8 cellular contexts compared by ENCODE assay signal in the genomic region with DNA sequence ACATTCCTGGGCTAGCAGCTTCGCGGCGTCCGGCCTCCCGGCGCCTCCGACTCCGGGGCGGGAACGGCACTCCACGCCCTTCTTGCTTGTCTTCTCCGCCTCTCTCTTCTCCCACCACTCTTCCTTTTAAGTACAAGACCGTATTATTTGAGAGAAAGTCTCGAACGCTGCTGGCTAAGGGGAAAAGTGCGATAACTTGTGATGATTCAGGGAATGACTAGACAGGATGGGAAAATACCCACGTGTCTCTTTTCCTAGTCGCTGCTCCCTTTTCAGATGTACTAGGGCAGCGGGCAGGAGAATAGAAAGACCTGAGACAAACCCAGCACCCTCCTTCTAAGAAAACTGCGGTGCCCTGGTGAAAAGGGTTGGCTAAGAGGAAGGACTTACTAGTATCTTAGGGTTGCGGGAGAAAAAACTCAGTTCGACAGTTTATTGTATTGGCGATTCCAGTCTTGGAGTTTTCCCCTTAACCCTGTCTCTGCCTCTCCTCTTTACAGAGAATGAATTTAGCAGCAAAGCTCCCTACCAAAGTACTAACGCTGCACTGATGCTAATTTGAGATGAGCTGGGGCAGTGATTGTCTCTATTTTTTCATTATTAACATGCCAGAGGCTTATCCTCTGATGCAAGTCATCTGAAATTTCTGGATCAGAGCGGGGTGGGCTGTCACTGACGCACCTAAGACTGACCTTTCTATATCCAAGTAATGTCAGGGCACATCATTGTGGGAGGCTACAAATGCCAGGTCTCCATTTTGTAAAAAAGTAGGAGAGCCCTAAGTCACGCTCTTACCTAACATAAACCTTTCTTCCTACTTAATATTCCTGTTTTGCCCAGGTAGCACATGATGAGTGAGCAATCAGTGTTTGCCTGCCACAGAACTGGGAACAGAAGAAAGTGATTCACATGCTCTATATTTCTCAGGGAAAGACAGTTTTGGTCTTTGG. TPM values are rescaled to one million over a fixed set of nuclear protein-coding genes. Genes with fewer than 3 reads are reported as not detected.
DNase-seq lines count a peak whose midpoint lies in the region; ATAC-seq and TF ChIP-seq lines count a peak whose summit lies in the region.

No MANE protein-coding gene starts in this region.

- peaks cover 36% of the 10 kb centered on the region for H3K36me3 Mint-ChIP-seq in GM23338 (ENCODE audit: low read depth)

- peaks cover 46% of the 10 kb centered on the region for H3K79me2 ChIP-seq in GM23338 (replicated peaks; ENCODE audit: insufficient read depth)

- no peaks in the 10 kb centered on the region for H3K9me2 ChIP-seq in GM23338 (ENCODE audit: insufficient read depth)

- H3K36me3 ChIP-seq in GM23338 (ENCODE audit: insufficient read depth) (no peaks in the 10 kb centered on the region; the same call in 1 of the 2 replicates), RWPE2 (ENCODE audit: low read depth) (peaks cover 7% of the 10 kb centered on the region; the same call in 1 of the 2 replicates)

- POLR2A ChIA-PET in AG04449 (lab: Yijun Ruan, JAX) = interaction anchor here (1.0 to 1.8 kb wide), 3 partner anchors 144 to 496 kb away, joined by 4 to 5 read pairs (median 4); no protein-coding TSS in a partner anchor

- H3K4me3 Mint-ChIP-seq in GM23338 = peak overlapping the region; percentile 88

- H3K4me1 Mint-ChIP-seq in GM23338 = peaks cover 23% of the 10 kb centered on the region

- ATAC-seq in GM23338 (peak; percentile 1), RWPE2 (ENCODE audit: low read depth) (peak; percentile 37), GM18909 (IDR thresholded peaks at IDR 0.05; ENCODE audit: poor library complexity, unreplicated experiment) (no peak)

- H3K27me3 Mint-ChIP-seq in GM23338 (ENCODE audit: insufficient read depth, low read depth, poor library complexity) = peaks cover 4% of the 10 kb centered on the region

- peak overlapping the region; percentile 87 for H3K4me2 ChIP-seq in GM23338

- H3K27ac ChIP-seq in GM23338 (ENCODE audit: low read depth) (peak overlapping the region; percentile 99), RWPE2 (ENCODE audit: poor library complexity, severe bottlenecking) (peak overlapping the region; percentile 97), epithelial cell of prostate (peak overlapping the region; percentile 99)

- H2AFZ ChIP-seq in GM23338 = peak overlapping the region; percentile 4; the same call in 1 of the 2 replicates

- H3K4me3 ChIP-seq in AG04449 (ENCODE audit: low read depth, low read length) (peak overlapping the region; percentile 87), GM23338 (peak overlapping the region; percentile 80), RWPE2 (ENCODE audit: severe bottlenecking) (peak overlapping the region; percentile 94)

- CTCF ChIA-PET in AG04449 (lab: Yijun Ruan, JAX) = interaction anchor here (1.1 to 1.5 kb wide), 4 partner anchors 9 to 271 kb away, joined by 3 to 4 read pairs (median 4); no protein-coding TSS in a partner anchor

- H3K27me3 ChIP-seq in GM23338 (ENCODE audit: insufficient read depth) (no peaks in the 10 kb centered on the region), RWPE2 (ENCODE audit: insufficient read depth, poor library complexity, severe bottlenecking) (no peaks in the 10 kb centered on the region)

- no peaks in the 10 kb centered on the region for H3K9me3 ChIP-seq in RWPE2 (ENCODE audit: severe bottlenecking)

- peak overlapping the region; percentile 97 for H3K27ac Mint-ChIP-seq in GM23338

- DNase-seq in AG04449 (ENCODE audit: low read depth, low spot score) (peak; percentile 88), GM23338 (ENCODE audit: low spot score) (no peak), RWPE2 (ENCODE audit: low spot score) (no peak), epithelial cell of prostate (ENCODE audit: low read depth, low spot score) (no peak), myocyte (ENCODE audit: low read depth) (peak; percentile 67), iPS-NIHi11 (ENCODE audit: low spot score) (no peak), DMS153 treated with DMSO at 0.1 percent for 48 hours (lab: John Stamatoyannopoulos, UW; ENCODE audit: unreplicated experiment) (no peak)

- H4K20me1 ChIP-seq in GM23338 (replicated peaks; ENCODE audit: insufficient read depth) = peaks cover 17% of the 10 kb centered on the region

- TF ChIP-seq CTCF in AG04449 (IDR thresholded peaks at IDR 0.05; ENCODE audit: insufficient read depth, low read length, missing control alignments) = no peak
- TF ChIP-seq CTCF in GM23338 (conservative IDR thresholded peaks at IDR 0.05; ENCODE audit: low read depth in 2 of 2) = no peak
- TF ChIP-seq CTCF in RWPE2 (IDR thresholded peaks at IDR 0.05; ENCODE audit: poor library complexity, severe bottlenecking) = no peak

- H3F3A ChIP-seq in GM23338 (replicated peaks; ENCODE audit: low read depth) = peaks cover 4% of the 10 kb centered on the region; the same call in 1 of the 2 replicates

- H3K4me1 ChIP-seq in GM23338 (ENCODE audit: insufficient read depth) (peaks cover 20% of the 10 kb centered on the region), RWPE2 (ENCODE audit: insufficient read depth, poor library complexity, severe bottlenecking) (peaks cover 21% of the 10 kb centered on the region)

- H3K9me3 Mint-ChIP-seq in GM23338 = no peaks in the 10 kb centered on the region

TF ChIP-seq in GM23338, 12 proteins besides CTCF, POLR2A, EP300 and RAD21:
- TF ChIP-seq CREB1 (CRISPR knock-in tag; IDR thresholded peaks at IDR 0.05; ENCODE audit: low read depth) (peak; percentile 5; the same call in 1 of the 2 replicates), NANOG (IDR thresholded peaks at IDR 0.05; ENCODE audit: borderline replicate concordance) (no peak)
- TF ChIP-seq, protein P1, sequence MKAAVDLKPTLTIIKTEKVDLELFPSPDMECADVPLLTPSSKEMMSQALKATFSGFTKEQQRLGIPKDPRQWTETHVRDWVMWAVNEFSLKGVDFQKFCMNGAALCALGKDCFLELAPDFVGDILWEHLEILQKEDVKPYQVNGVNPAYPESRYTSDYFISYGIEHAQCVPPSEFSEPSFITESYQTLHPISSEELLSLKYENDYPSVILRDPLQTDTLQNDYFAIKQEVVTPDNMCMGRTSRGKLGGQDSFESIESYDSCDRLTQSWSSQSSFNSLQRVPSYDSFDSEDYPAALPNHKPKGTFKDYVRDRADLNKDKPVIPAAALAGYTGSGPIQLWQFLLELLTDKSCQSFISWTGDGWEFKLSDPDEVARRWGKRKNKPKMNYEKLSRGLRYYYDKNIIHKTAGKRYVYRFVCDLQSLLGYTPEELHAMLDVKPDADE (IDR thresholded peaks at IDR 0.05) = peak; percentile 51; the same call in 1 of the 2 replicates
TF ChIP-seq in GM23338: peak in this region for 2.

RNA-seq across cellular contexts. Expression of a gene that starts 0.8 kb away (rescaled TPM):
- 159 and 180 TPM in 2 replicates for total RNA-seq in GM23338 (2014; rRNA removed; shearing (Covaris generic))
- polyA plus RNA-seq in GM23338 (2016; fragmentation: Nextera tagmentation; extraction: Ambion mirVana) = 136 and 149 TPM in 2 replicates
- 6.6 and 6.7 TPM in 2 replicates for total RNA-seq in myocyte
- polyA plus RNA-seq in myocyte (2012) = 24.0 TPM

Comparison
In these comparisons a context has a peak if more than half of its experiments do, and no peak if none do; other contexts are left out.
1. DNase-seq: peak in AG04449 (single experiment) and myocyte (single experiment); none in GM23338 (single experiment), RWPE2 (single experiment), epithelial cell of prostate (single experiment), iPS-NIHi11 (single experiment) and DMS153 treated with DMSO at 0.1 percent for 48 hours (single experiment).
2. RNA of a gene that starts 0.8 kb away (total RNA-seq): 159 to 180 TPM in GM23338; 6.6 to 6.7 TPM in myocyte; every median in the first group is over 10 times any median in the second.
3. Peak in every context shown above with its lines, with median percentiles within 50 percentile points of each other: H3K4me3 ChIP-seq and H3K27ac ChIP-seq.